8 cellular contexts compared by ENCODE assay signal in genomic region chr17:79019631-79020584, GRCh38. TPM values are rescaled to one million over a fixed set of nuclear protein-coding genes. Genes with fewer than 3 reads are reported as not detected.
DNase-seq lines count a peak whose midpoint lies in the region; ATAC-seq and TF ChIP-seq lines count a peak whose summit lies in the region.

No MANE protein-coding gene starts in this region.

- POLR2A ChIA-PET in activated CD4-positive, alpha-beta T cell treated with anti-CD3 and anti-CD28 coated beads for 36 hours (lab: Charles Lee) = no interaction called here
- POLR2A ChIA-PET in activated CD4-positive, alpha-beta memory T cell treated with anti-CD3 and anti-CD28 coated beads, Interleukin-2, amount 10 ng/mL, durations not matched to agents 7 days and 5 days (lab: Charles Lee) = no interaction called here

- peaks cover 4% of the 10 kb centered on the region for H3K27me3 ChIP-seq in fibroblast of lung (ENCODE audit: control insufficient read depth, insufficient read depth, low read length)
- H3K27me3 ChIP-seq in neuronal stem cell (ENCODE audit: control insufficient read depth in 3 of 3, insufficient read depth in 3 of 3, low read depth in 1 of 3, low read length in 3 of 3) = peaks cover 0 to 64% (median 8%) of the 10 kb centered on the region in 3 experiments

- no peak overlapping the region for H3K18ac ChIP-seq in neuronal stem cell (ENCODE audit: low read length)

- peak overlapping the region; percentile 52 for H4K8ac ChIP-seq in neuronal stem cell (ENCODE audit: low read depth, low read length)

- no peaks in the 10 kb centered on the region for H3K9me3 ChIP-seq in fibroblast of lung (ENCODE audit: control insufficient read depth, insufficient read depth, low read depth, low read length)
- peaks cover 0 to 4% of the 10 kb centered on the region in 2 donors for H3K9me3 ChIP-seq in neuronal stem cell (replicated peaks in 1 of 2; ENCODE audit: control insufficient read depth in 2 of 2, insufficient read depth in 1 of 2, low read depth in 1 of 2, low read length in 2 of 2)

- H4K20me1 ChIP-seq in fibroblast of lung (ENCODE audit: control insufficient read depth, extremely low read depth, insufficient read depth, low read length) = no peaks in the 10 kb centered on the region

- H2AK5ac ChIP-seq in neuronal stem cell (ENCODE audit: low read depth, low read length) = no peak overlapping the region

- H2AFZ ChIP-seq in fibroblast of lung (ENCODE audit: low read length) = no peak overlapping the region
- no peak overlapping the region for H2AFZ ChIP-seq in neuronal stem cell (ENCODE audit: low read length)

- H3K4me3 ChIP-seq in fibroblast of lung (replicated peaks in 1 of 4; ENCODE audit: control extremely low read depth in 1 of 4, insufficient read depth in 1 of 4, low read depth in 3 of 4, low read length in 4 of 4) = no peak overlapping the region
- no peak overlapping the region for H3K4me3 ChIP-seq in neuronal stem cell (ENCODE audit: low read length in 2 of 2)

- H4K91ac ChIP-seq in neuronal stem cell (ENCODE audit: low read depth, low read length, poor library complexity) = no peak overlapping the region

- no peak overlapping the region for H2BK15ac ChIP-seq in neuronal stem cell (ENCODE audit: low read length)

- no peak overlapping the region for H3K4ac ChIP-seq in neuronal stem cell (ENCODE audit: low read length)

- H3K4me1 ChIP-seq in fibroblast of lung (ENCODE audit: control insufficient read depth, extremely low read depth, insufficient read depth, low read length) = peaks cover 6% of the 10 kb centered on the region
- H3K4me1 ChIP-seq in neuronal stem cell (ENCODE audit: control insufficient read depth in 2 of 2, insufficient read depth in 1 of 2, low read depth in 1 of 2, low read length in 2 of 2) = peaks cover 5 to 7% of the 10 kb centered on the region in 2 donors

- H3K27ac ChIP-seq in fibroblast of lung (ENCODE audit: insufficient read depth, low read length) = no peak overlapping the region
- no peak overlapping the region for H3K27ac ChIP-seq in neuronal stem cell (replicated peaks; ENCODE audit: low read length)

- H3K4me2 ChIP-seq in fibroblast of lung (ENCODE audit: extremely low read depth, insufficient read depth, low read length) (peak overlapping the region; percentile 57), neuronal stem cell (ENCODE audit: insufficient read depth, low read length, poor library complexity, severe bottlenecking) (no peak overlapping the region)

- intact Hi-C loops in activated CD4-positive, alpha-beta T cell treated with anti-CD3 and anti-CD28 coated beads for 36 hours (cut with DNase I, micrococcal nuclease) = loop anchor here in 1 of 2 experiments (1.0 kb wide), 2 partner anchors 22 to 371 kb away; no protein-coding TSS in a partner anchor

- H3K4me1 Mint-ChIP-seq in activated CD4-positive, alpha-beta T cell treated with anti-CD3 and anti-CD28 coated beads for 36 hours = peaks cover 3% of the 10 kb centered on the region
- peaks cover 9% of the 10 kb centered on the region for H3K4me1 Mint-ChIP-seq in activated CD4-positive, alpha-beta memory T cell treated with anti-CD3 and anti-CD28 coated beads, Interleukin-2, amount 10 ng/mL, durations not matched to agents 7 days and 5 days

- no peak overlapping the region for H2BK120ac ChIP-seq in neuronal stem cell (ENCODE audit: low read depth, low read length)

- H3K4me3 Mint-ChIP-seq in activated CD4-positive, alpha-beta T cell treated with anti-CD3 and anti-CD28 coated beads for 36 hours = no peak overlapping the region
- no peak overlapping the region for H3K4me3 Mint-ChIP-seq in activated CD4-positive, alpha-beta memory T cell treated with anti-CD3 and anti-CD28 coated beads, Interleukin-2, amount 10 ng/mL, durations not matched to agents 7 days and 5 days

- no peak overlapping the region for H3K14ac ChIP-seq in neuronal stem cell (ENCODE audit: low read length)

- no peak overlapping the region for H3K9ac ChIP-seq in fibroblast of lung (ENCODE audit: insufficient read depth, low read length)
- no peak overlapping the region for H3K9ac ChIP-seq in neuronal stem cell (ENCODE audit: low read depth, low read length, poor library complexity)

- no peaks in the 10 kb centered on the region for H3K79me2 ChIP-seq in fibroblast of lung (ENCODE audit: control insufficient read depth, insufficient read depth, low read length)

- ATAC-seq in activated CD4-positive, alpha-beta T cell treated with anti-CD3 and anti-CD28 coated beads for 36 hours = peak; percentile 68
- no peak for ATAC-seq in GM21619 (IDR thresholded peaks at IDR 0.05; ENCODE audit: unreplicated experiment)
- no peak for ATAC-seq in HG03520 (IDR thresholded peaks at IDR 0.05; ENCODE audit: unreplicated experiment)

- H3K36me3 ChIP-seq in fibroblast of lung (ENCODE audit: control insufficient read depth, insufficient read depth, low read length) (no peaks in the 10 kb centered on the region), neuronal stem cell (replicated peaks in 1 of 2; ENCODE audit: control insufficient read depth in 2 of 2, insufficient read depth in 2 of 2, low read length in 2 of 2) (no peaks in the 10 kb centered on the region)

- peak; percentile 70 to 75 for TF ChIP-seq CTCF in fibroblast of lung (conservative IDR thresholded peaks at IDR 0.05 in 1 of 2, IDR thresholded peaks at IDR 0.05 in 1 of 2; ENCODE audit: low read depth in 1 of 2, low read length in 2 of 2)

- no peak overlapping the region for H3K23ac ChIP-seq in neuronal stem cell (ENCODE audit: low read depth, low read length, poor library complexity)

- no peak overlapping the region for H2BK12ac ChIP-seq in neuronal stem cell (ENCODE audit: low read length)

- H3K27me3 Mint-ChIP-seq in activated CD4-positive, alpha-beta T cell treated with anti-CD3 and anti-CD28 coated beads for 36 hours = peaks cover 23% of the 10 kb centered on the region
- peaks cover 41% of the 10 kb centered on the region for H3K27me3 Mint-ChIP-seq in activated CD4-positive, alpha-beta memory T cell treated with anti-CD3 and anti-CD28 coated beads, Interleukin-2, amount 10 ng/mL, durations not matched to agents 7 days and 5 days

- no CpG with 5 or more reads among the region's 19 CpGs for WGBS in neuronal stem cell (ENCODE audit: extremely low coverage in 2 of 2, insufficient read length in 2 of 2, insufficient replicate concordance in 1 of 2), 2 donors

- no peaks in the 10 kb centered on the region for H3K9me3 Mint-ChIP-seq in activated CD4-positive, alpha-beta T cell treated with anti-CD3 and anti-CD28 coated beads for 36 hours (ENCODE audit: low read depth)
- H3K9me3 Mint-ChIP-seq in activated CD4-positive, alpha-beta memory T cell treated with anti-CD3 and anti-CD28 coated beads, Interleukin-2, amount 10 ng/mL, durations not matched to agents 7 days and 5 days = no peaks in the 10 kb centered on the region

- H3K27ac Mint-ChIP-seq in activated CD4-positive, alpha-beta T cell treated with anti-CD3 and anti-CD28 coated beads for 36 hours = no peak overlapping the region
- H3K27ac Mint-ChIP-seq in activated CD4-positive, alpha-beta memory T cell treated with anti-CD3 and anti-CD28 coated beads, Interleukin-2, amount 10 ng/mL, durations not matched to agents 7 days and 5 days = no peak overlapping the region

- CTCF ChIA-PET in activated CD4-positive, alpha-beta T cell treated with anti-CD3 and anti-CD28 coated beads for 36 hours (lab: Charles Lee) = interaction anchor here (0.8 to 1.4 kb wide), 4 partner anchors 16 to 97 kb away, joined by 3 to 4 read pairs (median 3); no protein-coding TSS in a partner anchor
- CTCF ChIA-PET in activated CD4-positive, alpha-beta memory T cell treated with anti-CD3 and anti-CD28 coated beads, Interleukin-2, amount 10 ng/mL, durations not matched to agents 7 days and 5 days (lab: Charles Lee) = no interaction called here

- H3K79me1 ChIP-seq in neuronal stem cell (ENCODE audit: low read depth, low read length) = no peaks in the 10 kb centered on the region

- H3K36me3 Mint-ChIP-seq in activated CD4-positive, alpha-beta T cell treated with anti-CD3 and anti-CD28 coated beads for 36 hours (ENCODE audit: low read depth) = no peaks in the 10 kb centered on the region
- H3K36me3 Mint-ChIP-seq in activated CD4-positive, alpha-beta memory T cell treated with anti-CD3 and anti-CD28 coated beads, Interleukin-2, amount 10 ng/mL, durations not matched to agents 7 days and 5 days (ENCODE audit: low read depth) = no peaks in the 10 kb centered on the region

- no peak overlapping the region for H2BK5ac ChIP-seq in neuronal stem cell (ENCODE audit: low read length)

- peak; percentile 74 for DNase-seq in activated CD4-positive, alpha-beta T cell treated with anti-CD3 and anti-CD28 coated beads for 36 hours
- no peak for DNase-seq in activated CD4-positive, alpha-beta T cell treated with anti-CD3 and anti-CD28 coated beads for 1 hour
- peak; percentile 69 for DNase-seq in NCI-H345 (lab: John Stamatoyannopoulos, UW)
- peak; percentile 58 for DNase-seq in activated CD4-positive, alpha-beta memory T cell treated with anti-CD3 and anti-CD28 coated beads, Interleukin-2, amount 10 ng/mL, durations not matched to agents 7 days and 5 days
- peak; percentile 59 to 86 for DNase-seq in fibroblast of lung (ENCODE audit: low read depth in 2 of 2)
- DNase-seq in neuronal stem cell (ENCODE audit: low spot score) = peak; percentile 23

RNA-seq across cellular contexts. Expression of gene C1QTNF1, which starts 4.1 kb away (rescaled TPM):
- total RNA-seq in activated CD4-positive, alpha-beta T cell treated with anti-CD3 and anti-CD28 coated beads for 36 hours = under 1 TPM in 1 of 2 experiments, not detected in 1; 0.14 TPM
- not detected for total RNA-seq in activated CD4-positive, alpha-beta memory T cell treated with anti-CD3 and anti-CD28 coated beads, Interleukin-2, amount 10 ng/mL, durations not matched to agents 7 days and 5 days
- 32.4 and 45.2 TPM in 2 replicates for total RNA-seq in fibroblast of lung
- polyA plus RNA-seq in fibroblast of lung = 15.0 and 15.7 TPM in 2 replicates
- polyA plus RNA-seq in fibroblast of lung (2012) = 25.1 and 27.7 TPM in 2 replicates
- 24.6 and 29.0 TPM in 2 replicates for polyA minus RNA-seq in fibroblast of lung (ENCODE audit: low replicate concordance)
- polyA plus RNA-seq in neuronal stem cell (2013, experiment 1 of 2) = 1.3 TPM
- polyA plus RNA-seq in neuronal stem cell (2013, experiment 2 of 2) = 1.6 TPM

RNA-seq across cellular contexts. Expression of gene CANT1, which starts 10.3 kb away (rescaled TPM):
- total RNA-seq in activated CD4-positive, alpha-beta T cell treated with anti-CD3 and anti-CD28 coated beads for 36 hours = 10 to 100 TPM; 44.0 to 52.9 TPM
- 10 to 100 TPM; 78.4 to 81.1 TPM for total RNA-seq in activated CD4-positive, alpha-beta memory T cell treated with anti-CD3 and anti-CD28 coated beads, Interleukin-2, amount 10 ng/mL, durations not matched to agents 7 days and 5 days
- 36.2 and 46.6 TPM in 2 replicates for total RNA-seq in fibroblast of lung
- polyA plus RNA-seq in fibroblast of lung = 39.9 and 61.7 TPM in 2 replicates
- polyA plus RNA-seq in fibroblast of lung (2012) = 39.8 and 57.6 TPM in 2 replicates
- polyA minus RNA-seq in fibroblast of lung (ENCODE audit: low replicate concordance) = 50.1 and 68.5 TPM in 2 replicates
- polyA plus RNA-seq in neuronal stem cell (2013, experiment 1 of 2) = 30.7 TPM
- polyA plus RNA-seq in neuronal stem cell (2013, experiment 2 of 2) = 30.5 TPM

RNA-seq across cellular contexts. Expression of gene LGALS3BP, which starts 40.2 kb away (rescaled TPM):
- 10 to 100 TPM; 64.4 to 71.2 TPM for total RNA-seq in activated CD4-positive, alpha-beta T cell treated with anti-CD3 and anti-CD28 coated beads for 36 hours
- total RNA-seq in activated CD4-positive, alpha-beta memory T cell treated with anti-CD3 and anti-CD28 coated beads, Interleukin-2, amount 10 ng/mL, durations not matched to agents 7 days and 5 days = 100 to 1,000 TPM; 209 to 219 TPM
- total RNA-seq in fibroblast of lung = 320 and 387 TPM in 2 replicates
- 93.2 and 128 TPM in 2 replicates for polyA plus RNA-seq in fibroblast of lung
- 160 and 278 TPM in 2 replicates for polyA plus RNA-seq in fibroblast of lung (2012)
- polyA minus RNA-seq in fibroblast of lung (ENCODE audit: low replicate concordance) = 166 and 363 TPM in 2 replicates
- polyA plus RNA-seq in neuronal stem cell (2013, experiment 1 of 2) = 36.5 TPM
- 36.6 TPM for polyA plus RNA-seq in neuronal stem cell (2013, experiment 2 of 2)

RNA-seq across cellular contexts. Expression of gene ENGASE, which starts 54.7 kb away (rescaled TPM):
- 10 to 100 TPM; 17.3 to 23.7 TPM for total RNA-seq in activated CD4-positive, alpha-beta T cell treated with anti-CD3 and anti-CD28 coated beads for 36 hours
- total RNA-seq in activated CD4-positive, alpha-beta memory T cell treated with anti-CD3 and anti-CD28 coated beads, Interleukin-2, amount 10 ng/mL, durations not matched to agents 7 days and 5 days = 10 to 100 TPM; 28.5 to 28.9 TPM
- 14.9 and 15.9 TPM in 2 replicates for total RNA-seq in fibroblast of lung
- polyA plus RNA-seq in fibroblast of lung = 3.6 and 3.9 TPM in 2 replicates
- polyA plus RNA-seq in fibroblast of lung (2012) = 5.8 and 6.7 TPM in 2 replicates
- polyA minus RNA-seq in fibroblast of lung (ENCODE audit: low replicate concordance) = 4.4 and 23.5 TPM in 2 replicates
- polyA plus RNA-seq in neuronal stem cell (2013, experiment 1 of 2) = 17.4 TPM
- polyA plus RNA-seq in neuronal stem cell (2013, experiment 2 of 2) = 18.1 TPM

Comparison
In these comparisons a context has a peak if more than half of its experiments do, and no peak if none do; other contexts are left out.
1. RNA of gene C1QTNF1, which starts 4.1 kb away (total RNA-seq): 32.4 to 45.2 TPM in fibroblast of lung; 0.14 TPM in activated CD4-positive, alpha-beta T cell treated with anti-CD3 and anti-CD28 coated beads for 36 hours and not detected in activated CD4-positive, alpha-beta memory T cell treated with anti-CD3 and anti-CD28 coated beads, Interleukin-2, amount 10 ng/mL, durations not matched to agents 7 days and 5 days; every median in the first group is over 10 times any median in the second.